1 cellular context compared by ENCODE assay signal in genomic region chr15:50871832-50872231, GRCh38.
A peak's percentile ranks its signal among the peaks of the same experiment; 100 is the strongest.
TF ChIP-seq lines count a peak whose summit lies in the region.

No MANE protein-coding gene starts in this region.

TF ChIP-seq in K562, 482 proteins besides CTCF, POLR2A, EP300 and RAD21 (continued from another document):
- TF ChIP-seq ARID3B (CRISPR knock-in tag; IDR thresholded peaks at IDR 0.05; ENCODE audit: borderline replicate concordance): no peak
- TF ChIP-seq KLF16 (IDR thresholded peaks at IDR 0.05): peak; percentile 18; the same call in 1 of the 2 replicates
- TF ChIP-seq TEAD4 (IDR thresholded peaks at IDR 0.05; ENCODE audit: low read length): peak; percentile 69
- no peak for TF ChIP-seq TEAD4 (CRISPR knock-in tag; IDR thresholded peaks at IDR 0.05; ENCODE audit: borderline replicate concordance)
- TF ChIP-seq TAL1 (IDR thresholded peaks at IDR 0.05): peak; percentile 74
- peak; percentile 72 for TF ChIP-seq ARID1B (IDR thresholded peaks at IDR 0.05)
- TF ChIP-seq CBFA2T2 (conservative IDR thresholded peaks at IDR 0.05): peak; percentile 55
- TF ChIP-seq MTA2 (IDR thresholded peaks at IDR 0.05; ENCODE audit: low read depth): peak; percentile 57
- TF ChIP-seq SMARCE1 (IDR thresholded peaks at IDR 0.05): peak; percentile 15; the same call in 1 of the 2 replicates
- TF ChIP-seq ZNF444 (CRISPR knock-in tag; IDR thresholded peaks at IDR 0.05): no peak
- TF ChIP-seq PKNOX1 (IDR thresholded peaks at IDR 0.05): peak; percentile 81
- peak; percentile 34 for TF ChIP-seq NCOR1 (IDR thresholded peaks at IDR 0.05)
- TF ChIP-seq MIER1 (IDR thresholded peaks at IDR 0.05; ENCODE audit: low read depth): no peak
- peak; percentile 88 to 89 for TF ChIP-seq KDM1A (IDR thresholded peaks at IDR 0.05)
